In the genomic region with DNA sequence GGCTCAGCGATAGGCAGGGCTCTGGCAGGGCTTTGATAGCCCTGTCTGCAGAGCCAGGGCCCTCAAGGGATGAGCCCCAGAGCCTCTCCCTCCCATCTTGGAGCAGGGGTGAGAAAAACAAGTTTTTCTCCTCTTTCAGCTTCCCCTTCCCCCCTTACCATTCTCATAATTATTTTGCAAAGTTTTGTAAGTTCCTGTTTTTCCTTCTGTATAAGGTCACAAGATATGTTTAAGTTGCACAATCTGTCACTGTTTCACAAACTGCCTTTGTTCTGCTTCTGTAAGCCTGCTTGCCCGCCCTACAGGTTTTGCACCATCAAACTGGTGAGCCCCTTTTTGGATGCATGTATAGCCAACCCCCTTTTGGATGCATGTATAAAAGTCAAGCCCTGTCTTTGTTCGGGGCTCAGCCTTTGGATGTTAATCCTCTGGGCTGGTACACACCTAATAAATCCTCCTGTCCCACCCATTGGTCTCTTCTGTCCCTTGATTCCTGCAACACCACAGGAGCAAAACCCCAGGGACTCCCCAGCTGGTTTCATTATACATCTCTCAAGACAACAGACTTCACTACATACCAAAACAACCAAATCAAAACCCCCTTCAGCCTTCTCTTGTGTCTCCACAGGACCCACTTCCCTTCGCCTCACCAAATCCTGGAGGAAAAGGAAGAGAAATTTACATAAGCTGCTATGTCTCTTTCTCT, we compare ENCODE assay signal across 1 cellular context.
TF ChIP-seq lines count a peak whose summit lies in the region.

No MANE protein-coding gene starts in this region.

TF ChIP-seq in SK-N-SH, 30 proteins besides CTCF, POLR2A, EP300 and RAD21 (continued from another document):
- TF ChIP-seq NRF1 (IDR thresholded peaks at IDR 0.05; ENCODE audit: low read depth, low read length), result no peak
- TF ChIP-seq FOXM1 (IDR thresholded peaks at IDR 0.05; ENCODE audit: low read depth), result no peak
- TF ChIP-seq CHD2 (IDR thresholded peaks at IDR 0.05; ENCODE audit: low read length, partially characterized antibody), result no peak
- no peak for TF ChIP-seq IRF3 (IDR thresholded peaks at IDR 0.05; ENCODE audit: low read depth, low read length)
- no peak for TF ChIP-seq NFIC (IDR thresholded peaks at IDR 0.05; ENCODE audit: borderline replicate concordance)
- no peak for TF ChIP-seq GATA2 (CRISPR knock-in tag; IDR thresholded peaks at IDR 0.05)
- TF ChIP-seq FOXJ3 (CRISPR knock-in tag; IDR thresholded peaks at IDR 0.05), result no peak
- no peak for TF ChIP-seq ZBTB33 (IDR thresholded peaks at IDR 0.05; ENCODE audit: borderline replicate concordance, low read depth)
- no peak for TF ChIP-seq EZH2phosphoT487 (IDR thresholded peaks at IDR 0.05; ENCODE audit: borderline replicate concordance, low read depth)
- TF ChIP-seq TEAD4 (IDR thresholded peaks at IDR 0.05; ENCODE audit: borderline replicate concordance, insufficient read depth), result no peak
- no peak for TF ChIP-seq MEF2A (IDR thresholded peaks at IDR 0.05; ENCODE audit: borderline replicate concordance, low read depth)
- TF ChIP-seq, protein P1, sequence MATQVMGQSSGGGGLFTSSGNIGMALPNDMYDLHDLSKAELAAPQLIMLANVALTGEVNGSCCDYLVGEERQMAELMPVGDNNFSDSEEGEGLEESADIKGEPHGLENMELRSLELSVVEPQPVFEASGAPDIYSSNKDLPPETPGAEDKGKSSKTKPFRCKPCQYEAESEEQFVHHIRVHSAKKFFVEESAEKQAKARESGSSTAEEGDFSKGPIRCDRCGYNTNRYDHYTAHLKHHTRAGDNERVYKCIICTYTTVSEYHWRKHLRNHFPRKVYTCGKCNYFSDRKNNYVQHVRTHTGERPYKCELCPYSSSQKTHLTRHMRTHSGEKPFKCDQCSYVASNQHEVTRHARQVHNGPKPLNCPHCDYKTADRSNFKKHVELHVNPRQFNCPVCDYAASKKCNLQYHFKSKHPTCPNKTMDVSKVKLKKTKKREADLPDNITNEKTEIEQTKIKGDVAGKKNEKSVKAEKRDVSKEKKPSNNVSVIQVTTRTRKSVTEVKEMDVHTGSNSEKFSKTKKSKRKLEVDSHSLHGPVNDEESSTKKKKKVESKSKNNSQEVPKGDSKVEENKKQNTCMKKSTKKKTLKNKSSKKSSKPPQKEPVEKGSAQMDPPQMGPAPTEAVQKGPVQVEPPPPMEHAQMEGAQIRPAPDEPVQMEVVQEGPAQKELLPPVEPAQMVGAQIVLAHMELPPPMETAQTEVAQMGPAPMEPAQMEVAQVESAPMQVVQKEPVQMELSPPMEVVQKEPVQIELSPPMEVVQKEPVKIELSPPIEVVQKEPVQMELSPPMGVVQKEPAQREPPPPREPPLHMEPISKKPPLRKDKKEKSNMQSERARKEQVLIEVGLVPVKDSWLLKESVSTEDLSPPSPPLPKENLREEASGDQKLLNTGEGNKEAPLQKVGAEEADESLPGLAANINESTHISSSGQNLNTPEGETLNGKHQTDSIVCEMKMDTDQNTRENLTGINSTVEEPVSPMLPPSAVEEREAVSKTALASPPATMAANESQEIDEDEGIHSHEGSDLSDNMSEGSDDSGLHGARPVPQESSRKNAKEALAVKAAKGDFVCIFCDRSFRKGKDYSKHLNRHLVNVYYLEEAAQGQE (IDR thresholded peaks at IDR 0.05; ENCODE audit: low read depth, low read length), result no peak
TF ChIP-seq in SK-N-SH: peak in this region for 0.
